8 cellular contexts compared by ENCODE assay signal in genomic region chr16:1772908-1773702, GRCh38. TPM values are rescaled to one million over a fixed set of nuclear protein-coding genes. Genes with fewer than 3 reads are reported as not detected.
DNase-seq lines count a peak whose midpoint lies in the region; ATAC-seq and TF ChIP-seq lines count a peak whose summit lies in the region.

TSS of gene MRPS34 (minus strand) at chr16:1773134. CDS start at chr16:1773119, 15 bp downstream.

- no peaks in the 10 kb centered on the region for H3K9me3 Mint-ChIP-seq in T-helper 2 cell treated with Interferon-gamma antibody and Interleukin-4, amounts not matched to agents 5 μg/mL and 100 μg/mL, for 36 hours

- H3K36me3 ChIP-seq in ascending aorta (peaks cover 26 to 44% of the 10 kb centered on the region in 2 donors), aorta (ENCODE audit: control insufficient read depth in 1 of 2, insufficient read depth in 2 of 2, low read length in 1 of 2) (peaks cover 0 to 7% of the 10 kb centered on the region in 2 donors)

- peak; percentile 69 for TF ChIP-seq CTCF in HFF-Myc (IDR thresholded peaks at IDR 0.05; ENCODE audit: low read depth, low read length, missing control alignments)
- TF ChIP-seq CTCF in ascending aorta (IDR thresholded peaks at IDR 0.05) = peak; percentile 68 to 82 (median 75)

- H3K4me3 Mint-ChIP-seq in T-helper 2 cell treated with Interferon-gamma antibody and Interleukin-4, amounts not matched to agents 5 μg/mL and 100 μg/mL, for 36 hours = peak within 1 kb of the TSS; percentile 98

- in situ Hi-C loops in G401 (cut with HindIII; ENCODE audit: low sequenced_read_pairs) = no loop called here

- H3K4me1 ChIP-seq in ascending aorta = peaks cover 19 to 28% of the 10 kb centered on the region in 2 donors
- H3K4me1 ChIP-seq in aorta (ENCODE audit: control insufficient read depth in 1 of 2, insufficient read depth in 2 of 2, low read length in 2 of 2) = no peaks in the 10 kb centered on the region

- intact Hi-C loops in ascending aorta (cut with DNase I) (loop anchor here (1.0 to 5.0 kb wide), 3 partner anchors 9 to 96 kb away; partner anchors contain the start of genes FAHD1, HAGH, JPT2 and NUBP2), aorta (cut with DNase I) (loop anchor here in 1 of 2 donors (5.0 kb wide), 1 partner anchor 66 kb away; the partner anchor contains the start of gene MAPK8IP3)

- H3K27ac Mint-ChIP-seq in T-helper 2 cell treated with Interferon-gamma antibody and Interleukin-4, amounts not matched to agents 5 μg/mL and 100 μg/mL, for 36 hours = peak within 1 kb of the TSS; percentile 97

- peak; percentile 78 for ATAC-seq in aorta (ENCODE audit: low FRiP score)

- no peaks in the 10 kb centered on the region for H3K9me3 ChIP-seq in ascending aorta
- H3K9me3 ChIP-seq in aorta (ENCODE audit: control insufficient read depth, low read length) = no peaks in the 10 kb centered on the region

- peak within 1 kb of the TSS; percentile 95 for H3K27ac ChIP-seq in ascending aorta
- peak within 1 kb of the TSS in 1 of 2 donors; percentile 55 for H3K27ac ChIP-seq in aorta (ENCODE audit: low read depth in 1 of 2, low read length in 2 of 2)

- peak within 1 kb of the TSS; percentile 91 for H3K4me3 ChIP-seq in HFF-Myc (replicated peaks; ENCODE audit: low read depth, low read length)
- peak within 1 kb of the TSS; percentile 98 to 99 for H3K4me3 ChIP-seq in ascending aorta
- peak within 1 kb of the TSS; percentile 80 to 86 for H3K4me3 ChIP-seq in aorta (ENCODE audit: low read length in 2 of 2)

- H3K27me3 ChIP-seq in ascending aorta (no peaks in the 10 kb centered on the region), aorta (ENCODE audit: control insufficient read depth in 1 of 2, insufficient read depth in 2 of 2, low read length in 1 of 2) (no peaks in the 10 kb centered on the region)

- no peaks in the 10 kb centered on the region for H3K27me3 Mint-ChIP-seq in T-helper 2 cell treated with Interferon-gamma antibody and Interleukin-4, amounts not matched to agents 5 μg/mL and 100 μg/mL, for 36 hours (ENCODE audit: low read depth)

- H3K36me3 Mint-ChIP-seq in T-helper 2 cell treated with Interferon-gamma antibody and Interleukin-4, amounts not matched to agents 5 μg/mL and 100 μg/mL, for 36 hours (ENCODE audit: low read depth) = peaks cover 15% of the 10 kb centered on the region

- peak; percentile 78 for DNase-seq in G401 (ENCODE audit: low spot score)
- no peak for DNase-seq in HFF-Myc (ENCODE audit: extremely low read depth, low read depth)
- peak; percentile 42 for DNase-seq in NCI-H1694 (lab: John Stamatoyannopoulos, UW)
- peak; percentile 82 for DNase-seq in T-helper 2 cell treated with Interferon-gamma antibody and Interleukin-4, amounts not matched to agents 5 μg/mL and 100 μg/mL, for 36 hours (ENCODE audit: low spot score)
- DNase-seq in ascending aorta (ENCODE audit: low spot score in 2 of 2) = peak in 1 of 2 donors; percentile 88
- peak; percentile 87 for DNase-seq in hepatic stellate cell (ENCODE audit: low spot score)
- peak; percentile 94 for DNase-seq in retina
- DNase-seq in aorta = peak; percentile 89 to 94

- 1% methylated on average over 77 to 108 of the region's 108 CpGs for WGBS in aorta, 2 donors

- H3K4me1 Mint-ChIP-seq in T-helper 2 cell treated with Interferon-gamma antibody and Interleukin-4, amounts not matched to agents 5 μg/mL and 100 μg/mL, for 36 hours (ENCODE audit: low read depth) = peaks cover 2% of the 10 kb centered on the region

RNA-seq across cellular contexts. Expression of gene MRPS34, which starts in this region (rescaled TPM):
- total RNA-seq in G401 (2014; rRNA removed; shearing (Covaris generic)) = 276 and 281 TPM in 2 replicates
- total RNA-seq in ascending aorta = 170 TPM
- 10 to 100 TPM; 36.5 to 40.5 TPM for total RNA-seq in aorta
- polyA plus RNA-seq in aorta = 10 to 100 TPM; 67.7 to 74.2 TPM
